In the genomic region with DNA sequence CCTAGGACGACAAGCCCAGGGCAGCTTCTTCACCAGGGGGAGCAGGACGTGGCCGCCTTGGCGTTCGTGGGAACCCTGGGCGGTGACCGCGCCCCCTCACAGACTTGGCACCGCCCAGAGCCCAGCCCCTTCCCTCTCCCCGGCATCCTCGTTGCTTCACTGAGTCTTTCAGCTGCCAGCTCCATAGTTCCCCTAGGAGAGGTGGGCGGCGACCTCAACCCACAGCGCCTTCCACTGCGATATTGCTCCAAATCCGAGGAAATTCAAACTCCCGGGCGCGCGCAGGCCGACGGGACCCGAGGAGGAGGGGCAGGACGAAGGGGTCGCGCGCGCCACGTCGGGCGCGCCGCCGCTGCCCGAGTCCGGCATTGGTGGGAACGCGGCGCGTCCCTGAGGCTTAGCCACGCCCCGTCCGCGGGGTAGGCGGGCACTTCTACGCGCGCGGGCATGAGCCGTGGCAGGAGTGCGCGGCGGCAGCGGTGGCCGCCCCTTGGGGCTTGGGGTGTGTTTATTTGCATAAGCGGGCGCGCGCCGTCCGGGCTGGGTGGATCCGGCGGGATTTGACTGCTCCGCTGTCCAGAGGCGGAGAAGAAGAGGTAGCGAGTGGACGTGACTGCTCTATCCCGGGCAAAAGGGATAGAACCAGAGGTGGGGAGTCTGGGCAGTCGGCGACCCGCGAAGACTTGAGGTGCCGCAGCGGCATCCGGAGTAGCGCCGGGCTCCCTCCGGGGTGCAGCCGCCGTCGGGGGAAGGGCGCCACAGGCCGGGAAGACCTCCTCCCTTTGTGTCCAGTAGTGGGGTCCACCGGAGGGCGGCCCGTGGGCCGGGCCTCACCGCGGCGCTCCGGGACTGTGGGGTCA, we compare ENCODE assay signal across 8 cellular contexts. TPM values are rescaled to one million over a fixed set of nuclear protein-coding genes. Genes with fewer than 3 reads are reported as not detected.
DNase-seq lines count a peak whose midpoint lies in the region; ATAC-seq, FAIRE-seq and TF ChIP-seq lines count a peak whose summit lies in the region.

A gene with protein sequence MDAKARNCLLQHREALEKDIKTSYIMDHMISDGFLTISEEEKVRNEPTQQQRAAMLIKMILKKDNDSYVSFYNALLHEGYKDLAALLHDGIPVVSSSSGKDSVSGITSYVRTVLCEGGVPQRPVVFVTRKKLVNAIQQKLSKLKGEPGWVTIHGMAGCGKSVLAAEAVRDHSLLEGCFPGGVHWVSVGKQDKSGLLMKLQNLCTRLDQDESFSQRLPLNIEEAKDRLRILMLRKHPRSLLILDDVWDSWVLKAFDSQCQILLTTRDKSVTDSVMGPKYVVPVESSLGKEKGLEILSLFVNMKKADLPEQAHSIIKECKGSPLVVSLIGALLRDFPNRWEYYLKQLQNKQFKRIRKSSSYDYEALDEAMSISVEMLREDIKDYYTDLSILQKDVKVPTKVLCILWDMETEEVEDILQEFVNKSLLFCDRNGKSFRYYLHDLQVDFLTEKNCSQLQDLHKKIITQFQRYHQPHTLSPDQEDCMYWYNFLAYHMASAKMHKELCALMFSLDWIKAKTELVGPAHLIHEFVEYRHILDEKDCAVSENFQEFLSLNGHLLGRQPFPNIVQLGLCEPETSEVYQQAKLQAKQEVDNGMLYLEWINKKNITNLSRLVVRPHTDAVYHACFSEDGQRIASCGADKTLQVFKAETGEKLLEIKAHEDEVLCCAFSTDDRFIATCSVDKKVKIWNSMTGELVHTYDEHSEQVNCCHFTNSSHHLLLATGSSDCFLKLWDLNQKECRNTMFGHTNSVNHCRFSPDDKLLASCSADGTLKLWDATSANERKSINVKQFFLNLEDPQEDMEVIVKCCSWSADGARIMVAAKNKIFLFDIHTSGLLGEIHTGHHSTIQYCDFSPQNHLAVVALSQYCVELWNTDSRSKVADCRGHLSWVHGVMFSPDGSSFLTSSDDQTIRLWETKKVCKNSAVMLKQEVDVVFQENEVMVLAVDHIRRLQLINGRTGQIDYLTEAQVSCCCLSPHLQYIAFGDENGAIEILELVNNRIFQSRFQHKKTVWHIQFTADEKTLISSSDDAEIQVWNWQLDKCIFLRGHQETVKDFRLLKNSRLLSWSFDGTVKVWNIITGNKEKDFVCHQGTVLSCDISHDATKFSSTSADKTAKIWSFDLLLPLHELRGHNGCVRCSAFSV (N-terminal part only) (plus strand): TSS at position 579 of the 860 bp plus-strand sequence. CDS start 3,070 bp downstream, outside the sequence.
A gene with protein sequence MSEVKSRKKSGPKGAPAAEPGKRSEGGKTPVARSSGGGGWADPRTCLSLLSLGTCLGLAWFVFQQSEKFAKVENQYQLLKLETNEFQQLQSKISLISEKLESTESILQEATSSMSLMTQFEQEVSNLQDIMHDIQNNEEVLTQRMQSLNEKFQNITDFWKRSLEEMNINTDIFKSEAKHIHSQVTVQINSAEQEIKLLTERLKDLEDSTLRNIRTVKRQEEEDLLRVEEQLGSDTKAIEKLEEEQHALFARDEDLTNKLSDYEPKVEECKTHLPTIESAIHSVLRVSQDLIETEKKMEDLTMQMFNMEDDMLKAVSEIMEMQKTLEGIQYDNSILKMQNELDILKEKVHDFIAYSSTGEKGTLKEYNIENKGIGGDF (minus strand): TSS at position 77 of the 860 bp plus-strand sequence. CDS start 87 bp downstream, outside the sequence.

- H3K36me3 ChIP-seq in cardiac muscle cell (peaks cover 13% of the 10 kb centered on the region), parathyroid adenoma (ENCODE audit: control insufficient read depth, insufficient read depth, low read length) (no peaks in the 10 kb centered on the region), tibial artery (peaks cover 8 to 14% (median 10%) of the 10 kb centered on the region in 3 donors)

- peak within 1 kb of the TSS; percentile 92 for H2AFZ ChIP-seq in parathyroid adenoma

- no peaks in the 10 kb centered on the region for H3K9me3 ChIP-seq in cardiac muscle cell (ENCODE audit: low read depth)
- H3K9me3 ChIP-seq in parathyroid adenoma (ENCODE audit: control insufficient read depth, low read length) = no peaks in the 10 kb centered on the region
- no peaks in the 10 kb centered on the region for H3K9me3 ChIP-seq in tibial artery

- H3K4me1 Mint-ChIP-seq in activated naive CD8-positive, alpha-beta T cell treated with anti-CD3 and anti-CD28 coated beads, Interleukin-2, amount 50 U/mL, for 24 hours = peaks cover 37% of the 10 kb centered on the region

- intact Hi-C loops in tibial artery (cut with DNase I; ENCODE audit: low total_unique reads) = loop anchor here (5.0 kb wide), 1 partner anchor 58 kb away; no protein-coding TSS in a partner anchor

- no peaks in the 10 kb centered on the region for H3K27me3 Mint-ChIP-seq in activated naive CD8-positive, alpha-beta T cell treated with anti-CD3 and anti-CD28 coated beads, Interleukin-2, amount 50 U/mL, for 24 hours

- H3K4me3 ChIP-seq in cardiac muscle cell (peak within 1 kb of the TSS; percentile 76), parathyroid adenoma (ENCODE audit: low read depth, low read length) (peak within 1 kb of the TSS; percentile 78), tibial artery (peak within 1 kb of the TSS; percentile 97 to 99)

- peak within 1 kb of the TSS; percentile 95 for H3K27ac ChIP-seq in cardiac muscle cell
- peak within 1 kb of the TSS; percentile 72 for H3K27ac ChIP-seq in parathyroid adenoma
- H3K27ac ChIP-seq in tibial artery = peak within 1 kb of the TSS; percentile 90 to 96

- H3K9me3 Mint-ChIP-seq in activated naive CD8-positive, alpha-beta T cell treated with anti-CD3 and anti-CD28 coated beads, Interleukin-2, amount 50 U/mL, for 24 hours = no peaks in the 10 kb centered on the region

- peak within 1 kb of the TSS; percentile 95 for H3K27ac Mint-ChIP-seq in activated naive CD8-positive, alpha-beta T cell treated with anti-CD3 and anti-CD28 coated beads, Interleukin-2, amount 50 U/mL, for 24 hours

- FAIRE-seq in GM12892 (lab: Jason Lieb, UNC) = peak; percentile 99

- peak within 1 kb of the TSS; percentile 7 for H3K9ac ChIP-seq in parathyroid adenoma

- peaks cover 19% of the 10 kb centered on the region for H3K36me3 Mint-ChIP-seq in activated naive CD8-positive, alpha-beta T cell treated with anti-CD3 and anti-CD28 coated beads, Interleukin-2, amount 50 U/mL, for 24 hours (ENCODE audit: low read depth)

- H3K4me2 ChIP-seq in parathyroid adenoma (ENCODE audit: low read length) = peak within 1 kb of the TSS; percentile 81

- H3K4me1 ChIP-seq in cardiac muscle cell (ENCODE audit: low read depth) = peaks cover 5% of the 10 kb centered on the region
- no peaks in the 10 kb centered on the region for H3K4me1 ChIP-seq in parathyroid adenoma
- H3K4me1 ChIP-seq in tibial artery = peaks cover 0 to 26% (median 9%) of the 10 kb centered on the region in 4 donors

- no peaks in the 10 kb centered on the region for H3K27me3 ChIP-seq in cardiac muscle cell
- H3K27me3 ChIP-seq in parathyroid adenoma (ENCODE audit: control insufficient read depth, insufficient read depth, low read length) = no peaks in the 10 kb centered on the region
- H3K27me3 ChIP-seq in tibial artery = no peaks in the 10 kb centered on the region

- H3K79me2 ChIP-seq in parathyroid adenoma = peaks cover 2% of the 10 kb centered on the region

- TF ChIP-seq CTCF in cardiac muscle cell (IDR thresholded peaks at IDR 0.05; ENCODE audit: low read depth, low read length) = no peak
- no peak for TF ChIP-seq CTCF in parathyroid adenoma (IDR thresholded peaks at IDR 0.05)
- no peak for TF ChIP-seq CTCF in tibial artery (IDR thresholded peaks at IDR 0.05)

- TF ChIP-seq POLR2A in GM12892 (IDR thresholded peaks at IDR 0.05; ENCODE audit: low read depth, low read length) = peak; percentile 89

- ATAC-seq in HG02840 (IDR thresholded peaks at IDR 0.05; ENCODE audit: low FRiP score, unreplicated experiment) = peak; percentile 84
- ATAC-seq in activated naive CD8-positive, alpha-beta T cell treated with anti-CD3 and anti-CD28 coated beads, Interleukin-2, amount 50 U/mL, for 24 hours = peak; percentile 88

- DNase-seq in GM12892 (ENCODE audit: insufficient read length) (peak; percentile 88), NCI-H1436 (lab: John Stamatoyannopoulos, UW) (peak; percentile 92), SW480 (ENCODE audit: low spot score) (peak; percentile 93), cardiac muscle cell (ENCODE audit: low read depth in 1 of 2, low spot score in 1 of 2) (peak; percentile 97 to 98), tibial artery (peak; percentile 98)
- DNase-seq in activated naive CD8-positive, alpha-beta T cell treated with anti-CD3 and anti-CD28 coated beads, Interleukin-2, amount 50 U/mL, for 24 hours = peak; percentile 99

- H3K4me3 Mint-ChIP-seq in activated naive CD8-positive, alpha-beta T cell treated with anti-CD3 and anti-CD28 coated beads, Interleukin-2, amount 50 U/mL, for 24 hours = peak within 1 kb of the TSS; percentile 94

RNA-seq across cellular contexts. Expression of the first gene that starts in this region (rescaled TPM):
- 16.3 TPM for polyA plus RNA-seq in GM12892 (2012; ENCODE audit: missing spikeins)
- 13.6 and 13.8 TPM in 2 replicates for total RNA-seq in cardiac muscle cell
- polyA plus RNA-seq in cardiac muscle cell = 11.8 and 13.4 TPM in 2 replicates

RNA-seq across cellular contexts. Expression of the second gene that starts in this region (rescaled TPM):
- polyA plus RNA-seq in GM12892 (2012; ENCODE audit: missing spikeins) = 24.7 TPM
- total RNA-seq in cardiac muscle cell = 19.7 and 25.6 TPM in 2 replicates
- polyA plus RNA-seq in cardiac muscle cell = 22.7 and 31.7 TPM in 2 replicates

Comparison
In these comparisons a context has a peak if more than half of its experiments do, and no peak if none do; other contexts are left out.
1. Peak in every context shown above with its lines: DNase-seq, ATAC-seq, H3K4me3 ChIP-seq and H3K27ac ChIP-seq.